ENCODE assay signal across 34 cellular contexts in genomic region chrX:17411189-17411588, GRCh38. TPM values are rescaled to one million over a fixed set of nuclear protein-coding genes. Genes with fewer than 3 reads are reported as not detected.
DNase-seq lines count a peak whose midpoint lies in the region; ATAC-seq, FAIRE-seq and TF ChIP-seq lines count a peak whose summit lies in the region.
"Had no signal": no experiment of that assay in that cellular context is flagged by ENCODE, and none has a peak within 500 bp of the region (broad histone marks: within the 10 kb centered on the region; RNA-seq: fewer than 3 reads in every experiment).

No MANE protein-coding gene starts in this region.

- in situ Hi-C loops in GM13977 (cut with MboI; ENCODE audit: low pct_unique_long_range_greater_than_20kb, low sequenced_read_pairs, unreplicated experiment), result no loop called here

- no peaks in the 10 kb centered on the region for H4K20me1 ChIP-seq in PC-3 (ENCODE audit: low read length)
- no peaks in the 10 kb centered on the region for H4K20me1 ChIP-seq in keratinocyte (ENCODE audit: control insufficient read depth, extremely low read depth, insufficient read depth, low read length)

- ATAC-seq in PC-3, result no peak
- ATAC-seq: activated CD8-positive, alpha-beta T cell treated with anti-CD3 and anti-CD28 coated beads, Interleukin-2, amount 10 ng/mL, durations not matched to agents 7 days and 5 days; activated T-helper 17 cell treated with anti-CD3 and anti-CD28 coated beads, Interleukin-2, amount 50 U/mL, for 72 hours; gastrocnemius medialis; stimulated activated naive CD8-positive, alpha-beta T cell treated with anti-CD3 and anti-CD28 coated beads, Interleukin-15, Interleukin-2, amounts not matched to agents 100 U/mL and 50 U/mL, for 24 hours had no signal

- intact Hi-C loops in PC-3 (cut with micrococcal nuclease), result no loop called here
- intact Hi-C loops in head of caudate nucleus (cut with DNase I), result no loop called here

- H3K9ac ChIP-seq in PC-3 (ENCODE audit: low read length) (no peak overlapping the region), keratinocyte (ENCODE audit: control insufficient read depth, extremely low read depth, insufficient read depth, low read length) (no peak overlapping the region)
- H3K9ac ChIP-seq: GM23248, parathyroid adenoma had no signal

- no peaks in the 10 kb centered on the region for H3K9me2 ChIP-seq in PC-3 (replicated peaks; ENCODE audit: low read length)

- no peaks in the 10 kb centered on the region for H3F3A ChIP-seq in PC-3 (ENCODE audit: low read length, unreplicated experiment)

- H3K4me1 ChIP-seq in PC-3 (ENCODE audit: insufficient read depth, low read length) (peaks cover 51% of the 10 kb centered on the region), keratinocyte (ENCODE audit: control insufficient read depth, extremely low read depth, insufficient read depth, low read length) (peaks cover 50% of the 10 kb centered on the region)
- H3K4me1 ChIP-seq: Caco-2, gastrocnemius medialis, left ventricle myocardium inferior, parathyroid adenoma had no signal

- TF ChIP-seq CTCF in PC-3 (conservative IDR thresholded peaks at IDR 0.05; ENCODE audit: low read depth, low read length) (no peak), keratinocyte (optimal IDR thresholded peaks at IDR 0.05 in 1 of 3, IDR thresholded peaks at IDR 0.05 in 1 of 3, conservative IDR thresholded peaks at IDR 0.05 in 1 of 3; ENCODE audit: extremely low read depth in 1 of 3, insufficient read depth in 2 of 3, low read length in 3 of 3) (no peak), GM20000 (IDR thresholded peaks at IDR 0.05; ENCODE audit: extremely low read depth, missing control alignments) (no peak), GM13977 (IDR thresholded peaks at IDR 0.05; ENCODE audit: extremely low read depth, insufficient read depth, missing control alignments) (no peak)

- H2AFZ ChIP-seq in PC-3 (ENCODE audit: low read length), result no peak overlapping the region
- H2AFZ ChIP-seq in keratinocyte (ENCODE audit: control insufficient read depth, low read length), result no peak overlapping the region
- H2AFZ ChIP-seq: GM23248, parathyroid adenoma had no signal

- H3K27ac ChIP-seq in PC-3 (ENCODE audit: low read length), result peak overlapping the region; percentile 99
- H3K27ac ChIP-seq in keratinocyte (ENCODE audit: control insufficient read depth, insufficient read depth, low read length), result peak overlapping the region; percentile 6
- H3K27ac ChIP-seq: 22Rv1, C4-2B, esophagus muscularis mucosa, gastrocnemius medialis, GM23248, left ventricle myocardium inferior, parathyroid adenoma, SJSA1, testis, WERI-Rb-1 had no signal

- peak; percentile 20 for FAIRE-seq in keratinocyte (lab: Jason Lieb, UNC)
- FAIRE-seq: endometrium, GM18507 had no signal

- dilution Hi-C loops in keratinocyte (cut with MboI; ENCODE audit: extremely low pct_ligation_motif_present, low sequenced_read_pairs), result no loop called here

- H3K9me3 ChIP-seq in PC-3 (ENCODE audit: low read length) (no peaks in the 10 kb centered on the region), keratinocyte (ENCODE audit: control insufficient read depth, low read depth, low read length) (no peaks in the 10 kb centered on the region)
- H3K9me3 ChIP-seq: Caco-2, esophagus muscularis mucosa, gastrocnemius medialis, left ventricle myocardium inferior, SJSA1, testis had no signal

- POLR2A ChIA-PET in PC-3 (lab: Charles Lee; ENCODE audit: unreplicated experiment), result no interaction called here

- H3K36me3 ChIP-seq in PC-3 (ENCODE audit: low read depth, low read length) (no peaks in the 10 kb centered on the region), keratinocyte (ENCODE audit: control insufficient read depth in 2 of 2, extremely low read depth in 1 of 2, insufficient read depth in 2 of 2, low read length in 2 of 2) (no peaks in the 10 kb centered on the region)
- H3K36me3 ChIP-seq: brain microvascular endothelial cell, esophagus muscularis mucosa, gastrocnemius medialis, left ventricle myocardium inferior, SJSA1, WERI-Rb-1 had no signal

- no peaks in the 10 kb centered on the region for H3K9me1 ChIP-seq in keratinocyte (ENCODE audit: control insufficient read depth, extremely low read depth, insufficient read depth, low read length)

- no peaks in the 10 kb centered on the region for H3K27me3 ChIP-seq in PC-3 (ENCODE audit: low read length)
- H3K27me3 ChIP-seq in keratinocyte (ENCODE audit: control insufficient read depth, extremely low read depth, insufficient read depth, low read length), result no peaks in the 10 kb centered on the region
- H3K27me3 ChIP-seq: brain microvascular endothelial cell, esophagus muscularis mucosa, SJSA1, testis had no signal

- H3K4me2 ChIP-seq in PC-3 (ENCODE audit: low read length) (no peak overlapping the region), keratinocyte (ENCODE audit: control insufficient read depth, extremely low read depth, insufficient read depth, low read depth, low read length) (no peak overlapping the region)
- H3K4me2 ChIP-seq: smooth muscle cell had no signal

- BruUV-seq in PC-3 (replicated peaks; lab: Mats Ljungman, UMichigan), result no TSS peak

- DNase-seq in DMS 273 (lab: John Stamatoyannopoulos, UW; ENCODE audit: unreplicated experiment) (peak; percentile 34), DMS 273 treated with DMSO at 0.1 percent for 48 hours (lab: John Stamatoyannopoulos, UW) (no peak), NCI-H1105 (lab: John Stamatoyannopoulos, UW) (peak; percentile 10), PC-3 (no peak), keratinocyte (ENCODE audit: low read depth, low spot score) (no peak), GM20000 (ENCODE audit: low spot score) (no peak), GM13977 (ENCODE audit: low spot score) (no peak), head of caudate nucleus (no peak)
- DNase-seq: activated CD4-positive, alpha-beta T cell treated with anti-CD3 and anti-CD28 coated beads for 4 hours; activated CD8-positive, alpha-beta T cell treated with anti-CD3 and anti-CD28 coated beads, Interleukin-2, amount 10 ng/mL, durations not matched to agents 7 days and 5 days; activated naive CD4-positive, alpha-beta T cell treated with anti-CD3 and anti-CD28 coated beads, Interleukin-2, amount 50 U/mL, for 16 hours; brain microvascular endothelial cell; Caco-2; gastrocnemius medialis; GM23248; hypothalamus; immature natural killer cell; left ventricle myocardium inferior; mesendoderm; NCI-H526 treated with DMSO at 0.1 percent for 48 hours; RPMI8226; stimulated activated naive CD8-positive, alpha-beta T cell treated with anti-CD3 and anti-CD28 coated beads, Interleukin-15, Interleukin-2, amounts not matched to agents 100 U/mL and 50 U/mL, for 24 hours; T1000; testis; WERI-Rb-1 had no signal

- peaks cover 76% of the 10 kb centered on the region for H3K79me2 ChIP-seq in PC-3 (ENCODE audit: low read length)
- peaks cover 39% of the 10 kb centered on the region for H3K79me2 ChIP-seq in keratinocyte (ENCODE audit: control insufficient read depth, insufficient read depth, low read length)
- H3K79me2 ChIP-seq: parathyroid adenoma had no signal

- H3K4me3 ChIP-seq in PC-3 (ENCODE audit: low read length) (no peak overlapping the region), keratinocyte (ENCODE audit: control insufficient read depth in 2 of 3, extremely low read depth in 1 of 3, insufficient read depth in 2 of 3, low read depth in 1 of 3, low read length in 3 of 3) (no peak overlapping the region)
- H3K4me3 ChIP-seq: esophagus muscularis mucosa, gastrocnemius medialis, GM23248, left ventricle myocardium inferior, SJSA1, smooth muscle cell, testis had no signal

- CTCF ChIA-PET in PC-3 (lab: Charles Lee), result no interaction called here

RNA-seq across cellular contexts. Expression of gene NHS, which starts 36.2 kb away (rescaled TPM):
- 4.9 and 5.6 TPM in 2 replicates for total RNA-seq in PC-3 (2014; rRNA removed)
- polyA plus RNA-seq in keratinocyte, result 3.6 to 5.4 TPM (median 3.7 TPM) in 3 replicates
- 3.3 TPM for polyA plus RNA-seq in keratinocyte (2011; ENCODE audit: low read depth)
- polyA plus RNA-seq in keratinocyte (2011; cell fraction: cytosol; rRNA removed), result 1.8 and 2.3 TPM in 2 replicates
- 11.5 and 12.4 TPM in 2 replicates for polyA plus RNA-seq in keratinocyte (2011; cell fraction: nucleus; rRNA removed)
- 2.5 and 5.1 TPM in 2 replicates for polyA plus RNA-seq in keratinocyte (2012; ENCODE audit: low replicate concordance)
- polyA minus RNA-seq in keratinocyte, result 6.2 to 10.9 TPM (median 7.4 TPM) in 3 replicates
- polyA minus RNA-seq in keratinocyte (2011; cell fraction: cytosol; rRNA and poly(A)+ RNA removed), result 2.9 TPM
- 7.9 and 14.3 TPM in 2 replicates for polyA minus RNA-seq in keratinocyte (2011; cell fraction: nucleus; rRNA and poly(A)+ RNA removed)

Comparison
In these comparisons a context has a peak if more than half of its experiments do, and no peak if none do; other contexts are left out.
1. DNase-seq: peak in DMS 273 (single experiment) and NCI-H1105 (single experiment); none in DMS 273 treated with DMSO at 0.1 percent for 48 hours (single experiment), PC-3 (single experiment), keratinocyte (single experiment), GM20000 (single experiment), GM13977 (single experiment) and head of caudate nucleus (0 of 42).